ENCODE assay signal across 8 cellular contexts in genomic region chr16:71484006-71484893, GRCh38. TPM values are rescaled to one million over a fixed set of nuclear protein-coding genes. Genes with fewer than 3 reads are reported as not detected.
DNase-seq lines count a peak whose midpoint lies in the region; ATAC-seq and TF ChIP-seq lines count a peak whose summit lies in the region.

No MANE protein-coding gene starts in this region.

- peak overlapping the region; percentile 82 for H3K4me3 Mint-ChIP-seq in GM23338
- H3K4me3 Mint-ChIP-seq in nephron: peak overlapping the region; percentile 92 to 93 (median 92)

- H3K9me3 Mint-ChIP-seq in GM23338: no peaks in the 10 kb centered on the region
- H3K9me3 Mint-ChIP-seq in nephron: no peaks in the 10 kb centered on the region

- peaks cover 7% of the 10 kb centered on the region; the same call in 2 of the 3 replicates for H3K4me1 Mint-ChIP-seq in GM23338
- H3K4me1 Mint-ChIP-seq in nephron: peaks cover 11% of the 10 kb centered on the region

- H3K9me3 ChIP-seq in RWPE2 (ENCODE audit: severe bottlenecking): no peaks in the 10 kb centered on the region

- TF ChIP-seq CTCF in GM23338 (conservative IDR thresholded peaks at IDR 0.05; ENCODE audit: low read depth in 2 of 2) (no peak), RWPE2 (IDR thresholded peaks at IDR 0.05; ENCODE audit: poor library complexity, severe bottlenecking) (no peak), fibroblast of the aortic adventitia (IDR thresholded peaks at IDR 0.05; ENCODE audit: insufficient read depth, low read length) (no peak), nephron (IDR thresholded peaks at IDR 0.05; ENCODE audit: unreplicated experiment in 3 of 3) (no peak)

- H3K4me2 ChIP-seq in GM23338: peak overlapping the region; percentile 74

- peak overlapping the region; percentile 80 for H3K4me3 ChIP-seq in GM23338
- peak overlapping the region; percentile 85 for H3K4me3 ChIP-seq in RWPE2 (ENCODE audit: severe bottlenecking)
- peak overlapping the region; percentile 88 for H3K4me3 ChIP-seq in fibroblast of the aortic adventitia (ENCODE audit: low read depth, low read length)

- H3F3A ChIP-seq in GM23338 (replicated peaks; ENCODE audit: low read depth): no peaks in the 10 kb centered on the region

- no peaks in the 10 kb centered on the region for H3K36me3 ChIP-seq in GM23338 (ENCODE audit: insufficient read depth)
- H3K36me3 ChIP-seq in RWPE2 (ENCODE audit: low read depth): no peaks in the 10 kb centered on the region

- no peaks in the 10 kb centered on the region for H3K9me2 ChIP-seq in GM23338 (ENCODE audit: insufficient read depth)

- H3K27ac Mint-ChIP-seq in GM23338 (peak overlapping the region; percentile 74), nephron (peak overlapping the region; percentile 73 to 88 (median 81))

- H3K4me1 ChIP-seq in GM23338 (ENCODE audit: insufficient read depth): no peaks in the 10 kb centered on the region; the same call in none of the 2 replicates
- H3K4me1 ChIP-seq in RWPE2 (ENCODE audit: insufficient read depth, poor library complexity, severe bottlenecking): peaks cover 8% of the 10 kb centered on the region

- H3K27ac ChIP-seq in GM23338 (ENCODE audit: low read depth): peak overlapping the region; percentile 96
- H3K27ac ChIP-seq in RWPE2 (ENCODE audit: poor library complexity, severe bottlenecking): peak overlapping the region; percentile 57

- DNase-seq in Daoy (ENCODE audit: low read depth) (peak; percentile 89), GM23338 (ENCODE audit: low spot score) (peak; percentile 93), Kasumi-1 (lab: John Stamatoyannopoulos, UW) (peak; percentile 91 to 94), RWPE2 (ENCODE audit: low spot score) (peak; percentile 81), fibroblast of the aortic adventitia (ENCODE audit: low read depth) (peak; percentile 96)
- peak; percentile 64 for DNase-seq in activated effector memory CD4-positive, alpha-beta T cell treated with Interleukin-2 at 50 U/mL for 16 hours
- peak; percentile 84 for DNase-seq in stimulated activated naive CD8-positive, alpha-beta T cell treated with anti-CD3 and anti-CD28 coated beads, Interleukin-15, Interleukin-2, amounts not matched to agents 100 U/mL and 50 U/mL, for 24 hours

- no peaks in the 10 kb centered on the region for H3K27me3 ChIP-seq in GM23338 (ENCODE audit: insufficient read depth)
- H3K27me3 ChIP-seq in RWPE2 (ENCODE audit: insufficient read depth, poor library complexity, severe bottlenecking): no peaks in the 10 kb centered on the region

- ATAC-seq in GM23338 (peak; percentile 96), RWPE2 (ENCODE audit: low read depth) (peak; percentile 95)
- peak; percentile 91 for ATAC-seq in stimulated activated naive CD8-positive, alpha-beta T cell treated with anti-CD3 and anti-CD28 coated beads, Interleukin-15, Interleukin-2, amounts not matched to agents 100 U/mL and 50 U/mL, for 24 hours

- H3K36me3 Mint-ChIP-seq in GM23338 (ENCODE audit: low read depth) (no peaks in the 10 kb centered on the region), nephron (ENCODE audit: low read depth) (peaks cover 3% of the 10 kb centered on the region)

- H4K20me1 ChIP-seq in GM23338 (replicated peaks; ENCODE audit: insufficient read depth): no peaks in the 10 kb centered on the region

- H3K79me2 ChIP-seq in GM23338 (replicated peaks; ENCODE audit: insufficient read depth): no peaks in the 10 kb centered on the region

- peak overlapping the region; percentile 95 for H2AFZ ChIP-seq in GM23338

- H3K27me3 Mint-ChIP-seq in GM23338 (ENCODE audit: insufficient read depth, low read depth, poor library complexity): no peaks in the 10 kb centered on the region
- no peaks in the 10 kb centered on the region for H3K27me3 Mint-ChIP-seq in nephron (ENCODE audit: low read depth)

TF ChIP-seq in GM23338, 12 proteins besides CTCF, POLR2A, EP300 and RAD21:
- peak; percentile 92 for TF ChIP-seq CREB1 (CRISPR knock-in tag; IDR thresholded peaks at IDR 0.05; ENCODE audit: low read depth)
- peak; percentile 82; the same call in 1 of the 2 replicates for TF ChIP-seq POLR2AphosphoS5 (IDR thresholded peaks at IDR 0.05; ENCODE audit: low read depth)
- TF ChIP-seq ZNF114 (CRISPR knock-in tag; IDR thresholded peaks at IDR 0.05): no peak

RNA-seq across cellular contexts. Expression of gene ZNF19, which starts 4.9 kb away (rescaled TPM):
- 1.6 and 2.1 TPM in 2 replicates for total RNA-seq in Daoy (2014; rRNA removed; shearing (Covaris generic))
- 3.5 and 4.8 TPM in 2 replicates for total RNA-seq in GM23338 (2014; rRNA removed; shearing (Covaris generic))
- polyA plus RNA-seq in GM23338 (2016; fragmentation: Nextera tagmentation; extraction: Ambion mirVana): 1.0 and 1.4 TPM in 2 replicates
- 3.5 and 14.7 TPM in 2 replicates for total RNA-seq in fibroblast of the aortic adventitia (ENCODE audit: low replicate concordance)

RNA-seq across cellular contexts. Expression of gene ZNF23, which starts 22.2 kb away (rescaled TPM):
- 9.6 and 11.5 TPM in 2 replicates for total RNA-seq in Daoy (2014; rRNA removed; shearing (Covaris generic))
- 8.8 TPM in 2 replicates for total RNA-seq in GM23338 (2014; rRNA removed; shearing (Covaris generic))
- polyA plus RNA-seq in GM23338 (2016; fragmentation: Nextera tagmentation; extraction: Ambion mirVana): 7.9 and 8.4 TPM in 2 replicates
- total RNA-seq in fibroblast of the aortic adventitia (ENCODE audit: low replicate concordance): 8.9 and 11.1 TPM in 2 replicates

RNA-seq across cellular contexts. Expression of gene CHST4, which starts 42.0 kb away (rescaled TPM):
- total RNA-seq in Daoy (2014; rRNA removed; shearing (Covaris generic)): 0.06 and 0.30 TPM in 2 replicates
- total RNA-seq in GM23338 (2014; rRNA removed; shearing (Covaris generic)): 16.7 and 17.8 TPM in 2 replicates
- polyA plus RNA-seq in GM23338 (2016; fragmentation: Nextera tagmentation; extraction: Ambion mirVana): 4.3 and 5.5 TPM in 2 replicates
- total RNA-seq in fibroblast of the aortic adventitia (ENCODE audit: low replicate concordance): not detected in 2 replicates

RNA-seq across cellular contexts. Expression of gene TLE7, which starts 42.4 kb away (rescaled TPM):
- not detected in 2 replicates for total RNA-seq in Daoy (2014; rRNA removed; shearing (Covaris generic))
- 2.5 and 4.2 TPM in 2 replicates for total RNA-seq in GM23338 (2014; rRNA removed; shearing (Covaris generic))
- 0.44 and 0.57 TPM in 2 replicates for polyA plus RNA-seq in GM23338 (2016; fragmentation: Nextera tagmentation; extraction: Ambion mirVana)
- total RNA-seq in fibroblast of the aortic adventitia (ENCODE audit: low replicate concordance): not detected in 2 replicates

Comparison
In these comparisons a context has a peak if more than half of its experiments do, and no peak if none do; other contexts are left out.
1. Peak in every context shown above with its lines: DNase-seq, ATAC-seq, H3K4me3 ChIP-seq and H3K27ac ChIP-seq.
2. RNA of gene CHST4, which starts 42.0 kb away (total RNA-seq): 16.7 to 17.8 TPM in GM23338; 0.06 to 0.30 TPM in Daoy and not detected in fibroblast of the aortic adventitia; every median in the first group is over 10 times any median in the second.